ENCODE assay signal across 30 cellular contexts in the genomic region with DNA sequence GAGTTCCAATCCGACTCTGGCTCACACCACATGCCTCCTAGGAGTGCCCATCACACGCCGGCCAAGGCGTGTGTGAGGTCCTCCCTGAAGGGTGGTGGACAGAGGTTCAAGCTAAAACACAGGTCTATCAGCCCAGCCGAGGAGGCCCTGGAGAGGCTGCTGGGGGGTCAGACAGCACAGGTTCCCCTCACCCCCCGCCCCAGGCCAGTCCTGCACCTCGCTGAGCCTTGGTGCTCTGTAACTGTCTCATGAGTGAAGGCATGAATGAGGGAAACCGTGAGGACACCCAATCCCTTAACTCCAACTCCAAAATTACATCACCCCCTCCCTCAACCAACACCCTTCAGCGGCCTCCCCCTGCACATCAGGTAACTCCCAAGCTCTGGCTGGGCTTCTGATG. TPM values are rescaled to one million over a fixed set of nuclear protein-coding genes. Genes with fewer than 3 reads are reported as not detected.
"Had no signal": no experiment of that assay in that cellular context is flagged by ENCODE, and none has a peak within 500 bp of the region (broad histone marks: within the 10 kb centered on the region; RNA-seq: fewer than 3 reads in every experiment).

No MANE protein-coding gene starts in this region.

- H3K27ac ChIP-seq: adrenal gland, ascending aorta, brain microvascular endothelial cell, dorsolateral prefrontal cortex, heart left ventricle, neural progenitor cell, ovary, prostate gland, tibial nerve, vagina, VCaP had no signal

- H3K4me2 ChIP-seq: neural progenitor cell had no signal

- H3K4me3 ChIP-seq: adrenal gland, ascending aorta, dorsolateral prefrontal cortex, esophagus squamous epithelium, heart left ventricle, mucosa of descending colon, neural progenitor cell, ovary, prostate gland, tibial nerve, vagina had no signal

- DNase-seq: activated CD4-positive, CD25-positive, alpha-beta regulatory T cell treated with anti-CD3 and anti-CD28 coated beads, Interleukin-2, amount 50 U/mL, for 72 hours; activated CD8-positive, alpha-beta memory T cell treated with anti-CD3 and anti-CD28 coated beads for 24 hours; activated CD8-positive, alpha-beta memory T cell treated with anti-CD3 and anti-CD28 coated beads, Interleukin-2, amount 50 U/mL, for 4 hours; activated naive CD4-positive, alpha-beta T cell; activated T-cell treated with anti-CD3 and anti-CD28 coated beads, Interleukin-2, amount 50 U/mL, for 24 hours; brain microvascular endothelial cell; central memory CD4-positive, alpha-beta T cell; effector memory CD8-positive, alpha-beta T cell; esophagus squamous epithelium; left colon; mesenchymal stem cell; mucosa of descending colon; stimulated activated CD4-positive, alpha-beta T cell treated with anti-CD3 and anti-CD28 coated beads, Interleukin-12 subunit alpha, Interleukin-12 subunit beta, amount 100 ng/mL, for 4 hours; stimulated activated CD4-positive, alpha-beta T cell treated with anti-CD3 and anti-CD28 coated beads, Interleukin-4, amount 100 ng/mL, for 4 hours; substantia nigra had no signal

- H3K27me3 ChIP-seq: ascending aorta, neural progenitor cell, ovary, vagina had no signal

- H3K9me3 ChIP-seq: adrenal gland, ascending aorta, esophagus squamous epithelium, heart left ventricle, mucosa of descending colon, ovary, prostate gland, tibial nerve, vagina had no signal

- H3K9ac ChIP-seq: neural progenitor cell had no signal

- FAIRE-seq: colon, islet of Langerhans had no signal

- H3K36me3 ChIP-seq: adrenal gland, ascending aorta, brain microvascular endothelial cell, esophagus squamous epithelium, heart left ventricle, neural progenitor cell, ovary, prostate gland, tibial nerve, vagina had no signal

- H3K4me1 ChIP-seq: adrenal gland, ascending aorta, heart left ventricle, neural progenitor cell, prostate gland, tibial nerve, vagina had no signal

RNA-seq across cellular contexts. Expression of a gene that starts 43.0 kb away (rescaled TPM):
- total RNA-seq: activated T-helper 17 cell treated with anti-CD3 and anti-CD28 coated beads, Interleukin-2, amount 50 U/mL, for 72 hours; ascending aorta; esophagus squamous epithelium; heart left ventricle; left colon; lower leg skin; mucosa of descending colon; ovary; prostate gland; skeletal muscle tissue; tibial nerve; vagina had no signal
- polyA plus RNA-seq: heart left ventricle, ovary had no signal
